In the genomic region with DNA sequence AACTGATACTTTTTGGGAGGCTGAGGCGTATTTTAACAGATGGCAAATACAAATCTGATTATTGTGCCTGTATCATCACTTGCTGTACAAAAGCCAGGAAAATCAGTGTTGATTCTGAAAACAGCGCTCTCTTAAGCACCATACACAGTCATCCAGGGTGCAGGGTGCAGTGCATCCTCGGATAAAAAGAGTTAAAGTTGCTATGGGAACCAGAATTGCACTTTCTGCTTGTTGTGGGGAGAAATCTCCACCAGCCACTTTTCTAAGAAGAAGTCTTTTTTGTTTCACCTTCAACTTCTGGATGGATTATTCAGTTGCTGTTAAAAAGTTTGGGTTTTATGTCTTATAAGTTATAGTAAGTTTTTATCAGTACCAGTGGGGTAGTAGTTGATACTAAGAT, we compare ENCODE assay signal across 16 cellular contexts. TPM values are rescaled to one million over a fixed set of nuclear protein-coding genes. Genes with fewer than 3 reads are reported as not detected.
DNase-seq lines count a peak whose midpoint lies in the region; ATAC-seq, FAIRE-seq and TF ChIP-seq lines count a peak whose summit lies in the region.
"Had no signal": no experiment of that assay in that cellular context is flagged by ENCODE, and none has a peak within 500 bp of the region (broad histone marks: within the 10 kb centered on the region; RNA-seq: fewer than 3 reads in every experiment).

No MANE protein-coding gene starts in this region.

- TF ChIP-seq EP300 in A549 (IDR thresholded peaks at IDR 0.05) (no peak), neural cell (conservative IDR thresholded peaks at IDR 0.05; ENCODE audit: poor library complexity, severe bottlenecking) (no peak)

- ATAC-seq in A549 (no peak), IMR-90 (ENCODE audit: low read depth) (no peak), GM21529 (IDR thresholded peaks at IDR 0.05; ENCODE audit: unreplicated experiment) (no peak), HG03039 (IDR thresholded peaks at IDR 0.05; ENCODE audit: unreplicated experiment) (no peak), HG02678 (IDR thresholded peaks at IDR 0.05; ENCODE audit: unreplicated experiment) (no peak)
- ATAC-seq: activated naive CD4-positive, alpha-beta T cell treated with anti-CD3 and anti-CD28 coated beads, Interleukin-2, amount 50 U/mL, for 72 hours had no signal

- no peak overlapping the region for H2AK9ac ChIP-seq in IMR-90 (replicated peaks; ENCODE audit: low read depth, low read length, poor library complexity)

- H3K27me3 ChIP-seq in IMR-90 (ENCODE audit: control insufficient read depth, insufficient read depth, low read length) (no peaks in the 10 kb centered on the region), neural cell (ENCODE audit: insufficient read depth, low read depth, low read length) (no peaks in the 10 kb centered on the region)
- H3K27me3 ChIP-seq: BE2C, SJSA1 had no signal

- H3F3A ChIP-seq in neural cell (ENCODE audit: insufficient read depth, low read length, poor library complexity, severe bottlenecking) = peaks cover 4% of the 10 kb centered on the region

- H4K5ac ChIP-seq in IMR-90 (ENCODE audit: low read depth, low read length) = no peak overlapping the region

- no peak overlapping the region for H2AK5ac ChIP-seq in IMR-90 (ENCODE audit: low read depth, low read length)

- H3K79me1 ChIP-seq in IMR-90 (ENCODE audit: low read depth in 1 of 2, low read length in 2 of 2) = peaks cover 4 to 44% of the 10 kb centered on the region in 2 experiments; a peak in 2 of 4 replicates

- no peak for FAIRE-seq in A549 (lab: Jason Lieb, UNC)
- FAIRE-seq: endometrium had no signal

- peak overlapping the region; percentile 85 for H3K4me2 ChIP-seq in A549
- H3K4me2 ChIP-seq in IMR-90 (ENCODE audit: low read depth, low read length) = peak overlapping the region; percentile 80
- H3K4me2 ChIP-seq in neural cell (ENCODE audit: low read length) = no peak overlapping the region

- H3K9me3 ChIP-seq in A549 (no peaks in the 10 kb centered on the region), IMR-90 (ENCODE audit: control insufficient read depth, insufficient read depth, low read length) (no peaks in the 10 kb centered on the region), neural cell (ENCODE audit: low read length) (no peaks in the 10 kb centered on the region)
- H3K9me3 ChIP-seq: BE2C had no signal

- no peak overlapping the region for H3K14ac ChIP-seq in IMR-90 (replicated peaks; ENCODE audit: low read depth, low read length)

- TF ChIP-seq CTCF in A549 (IDR thresholded peaks at IDR 0.05) (no peak), IMR-90 (conservative IDR thresholded peaks at IDR 0.05; ENCODE audit: low read depth, low read length) (no peak), neural cell (IDR thresholded peaks at IDR 0.05; ENCODE audit: poor library complexity, severe bottlenecking) (no peak)

- peaks cover 70% of the 10 kb centered on the region for H4K20me1 ChIP-seq in IMR-90 (ENCODE audit: insufficient read depth, low read length)
- H4K20me1 ChIP-seq in neural cell (ENCODE audit: insufficient read depth) = peaks cover 3% of the 10 kb centered on the region

- peak overlapping the region; percentile 12; the same call in 1 of the 2 replicates for H3K18ac ChIP-seq in IMR-90 (ENCODE audit: low read depth, low read length)

- H2BK15ac ChIP-seq in IMR-90 (ENCODE audit: low read depth, low read length) = no peak overlapping the region

- CTCF ChIA-PET in A549 (lab: Yijun Ruan, JAX) (interaction anchor here (0.8 to 2.0 kb wide), 4 partner anchors 10 to 254 kb away, joined by 3 to 7 read pairs (median 5); no protein-coding TSS in a partner anchor), IMR-90 (lab: Yijun Ruan, JAX) (interaction anchor here (1.1 kb wide), 1 partner anchor 108 kb away, joined by 3 read pairs; no protein-coding TSS in a partner anchor)

- no peak overlapping the region for H2BK5ac ChIP-seq in IMR-90 (ENCODE audit: low read depth, low read length, poor library complexity, severe bottlenecking)

- no TSS peak for BruUV-seq in IMR-90 (replicated peaks; lab: Mats Ljungman, UMichigan)

- in situ Hi-C loops in IMR-90 (cut with MboI; ENCODE audit: low sequenced_read_pairs) = loop anchor here (10.0 kb wide), 1 partner anchor 208 kb away; no protein-coding TSS in a partner anchor

- no peak overlapping the region for H3K4me3 ChIP-seq in A549
- H3K4me3 ChIP-seq in IMR-90 (ENCODE audit: insufficient read depth, low read depth, low read length) = no peak overlapping the region
- H3K4me3 ChIP-seq in neural cell (ENCODE audit: low read length) = peak overlapping the region; percentile 88

- no peak overlapping the region for H2BK20ac ChIP-seq in IMR-90 (ENCODE audit: low read depth, low read length)

- no peak for DNase-seq in A549 (ENCODE audit: low read depth in 1 of 2, low spot score in 1 of 2)
- DNase-seq in IMR-90 = no peak
- peak; percentile 40 for DNase-seq in dermis blood vessel endothelial cell
- DNase-seq in NCI-H345 treated with DMSO at 0.1 percent for 48 hours (lab: John Stamatoyannopoulos, UW; ENCODE audit: unreplicated experiment) = no peak
- DNase-seq: activated CD4-positive, alpha-beta T cell treated with anti-CD3 and anti-CD28 coated beads, Interleukin-2, amount 50 U/mL, for 48 hours; BE2C; HCEC 1CT; NCI-H345; posterior cingulate gyrus had no signal

- H3K27ac ChIP-seq in A549 (no peak overlapping the region), IMR-90 (ENCODE audit: insufficient read depth, low read length) (no peak overlapping the region), neural cell (ENCODE audit: low read length) (no peak overlapping the region)

- POLR2A ChIA-PET in A549 (lab: Yijun Ruan, JAX) = interaction anchor here (1.1 kb wide), 1 partner anchor 65 kb away, joined by 3 read pairs; no protein-coding TSS in a partner anchor
- POLR2A ChIA-PET in IMR-90 (lab: Charles Lee; ENCODE audit: unreplicated experiment) = no interaction called here

- intact Hi-C loops in IMR-90 (cut with micrococcal nuclease) = no loop called here

- peaks cover 4% of the 10 kb centered on the region; the same call in 1 of the 2 replicates for H3K36me3 ChIP-seq in IMR-90 (ENCODE audit: control insufficient read depth, insufficient read depth, low read length)
- no peaks in the 10 kb centered on the region for H3K36me3 ChIP-seq in neural cell (ENCODE audit: insufficient read depth, low read length)
- H3K36me3 ChIP-seq: BE2C had no signal

- no peak overlapping the region for H4K8ac ChIP-seq in IMR-90 (ENCODE audit: low read depth in 2 of 2, low read length in 2 of 2)

- peaks cover 16% of the 10 kb centered on the region for H3K9me1 ChIP-seq in IMR-90 (ENCODE audit: insufficient read depth, low read length)

- H3K4me1 ChIP-seq in A549 = peaks cover 71% of the 10 kb centered on the region
- peaks cover 15% of the 10 kb centered on the region for H3K4me1 ChIP-seq in IMR-90 (ENCODE audit: control insufficient read depth, insufficient read depth, low read length)

- H4K91ac ChIP-seq in IMR-90 (ENCODE audit: insufficient read depth, low read depth, low read length) = no peak overlapping the region

- H3K4ac ChIP-seq in IMR-90 (ENCODE audit: low read depth, low read length) = 0 out of 2 replicates have a peak overlapping the region, but pooled peaks have one; percentile 3

- no peaks in the 10 kb centered on the region for H3K9me2 ChIP-seq in neural cell (ENCODE audit: insufficient read depth, low read length)

- H3K23ac ChIP-seq in IMR-90 (ENCODE audit: low read depth, low read length) = peak overlapping the region; percentile 72; the same call in 1 of the 2 replicates

- H3K9ac ChIP-seq in IMR-90 (ENCODE audit: low read depth, low read length) = no peak overlapping the region
- H3K9ac ChIP-seq in neural cell (ENCODE audit: low read length) = no peak overlapping the region

- TF ChIP-seq RAD21 in A549 (conservative IDR thresholded peaks at IDR 0.05 in 1 of 2, IDR thresholded peaks at IDR 0.05 in 1 of 2) = no peak
- no peak for TF ChIP-seq RAD21 in IMR-90 (IDR thresholded peaks at IDR 0.05; ENCODE audit: low read length)
- no peak for TF ChIP-seq RAD21 in neural cell (conservative IDR thresholded peaks at IDR 0.05)

- no peak overlapping the region for H3K56ac ChIP-seq in IMR-90 (ENCODE audit: extremely low read depth, insufficient read depth, low read length)

- H2BK120ac ChIP-seq in IMR-90 (ENCODE audit: low read depth, low read length) = no peak overlapping the region

- TF ChIP-seq POLR2A in A549 (IDR thresholded peaks at IDR 0.05; ENCODE audit: low read length) (no peak), IMR-90 (IDR thresholded peaks at IDR 0.05; ENCODE audit: low read depth, low read length) (peak; percentile 19; the same call in 1 of the 2 replicates)

- H2AFZ ChIP-seq in IMR-90 (replicated peaks; ENCODE audit: low read length, poor library complexity) (no peak overlapping the region), neural cell (ENCODE audit: low read depth, low read length) (no peak overlapping the region)

- H3K79me2 ChIP-seq in neural cell (replicated peaks; ENCODE audit: insufficient read depth, low read length) = peaks cover 21% of the 10 kb centered on the region

- WGBS in A549 (ENCODE audit: missing lambda C conversion rate) = 53% methylated on average over 3 of the region's 3 CpGs
- WGBS in IMR-90 (ENCODE audit: extremely low coverage in 2 of 2, insufficient read length in 1 of 2), 2 experiments = no CpG with 5 or more reads among the region's 3 CpGs

- dilution Hi-C loops in IMR-90 (cut with HindIII; ENCODE audit: low sequenced_read_pairs, unreplicated experiment) = no loop called here

TF ChIP-seq in A549, 52 proteins besides CTCF, POLR2A, EP300 and RAD21 (continues in another document):
- TF ChIP-seq HOXB13 (CRISPR knock-in tag; IDR thresholded peaks at IDR 0.05; ENCODE audit: low read depth) = no peak
- no peak for TF ChIP-seq JUN (IDR thresholded peaks at IDR 0.05)

TF ChIP-seq in IMR-90, 13 proteins besides CTCF, POLR2A, EP300 and RAD21 (continues in another document):
- TF ChIP-seq FOS (IDR thresholded peaks at IDR 0.05; ENCODE audit: low read depth, low read length) (no peak), NFE2L2 (IDR thresholded peaks at IDR 0.05; ENCODE audit: low read depth, low read length) (no peak), MAFK (IDR thresholded peaks at IDR 0.05; ENCODE audit: low read depth, low read length) (no peak)

TF ChIP-seq in neural cell, 6 proteins besides CTCF, POLR2A, EP300 and RAD21 (continues in another document):
- TF ChIP-seq EZH2 (IDR thresholded peaks at IDR 0.05; ENCODE audit: borderline replicate concordance, insufficient read depth, low read length, poor library complexity, severe bottlenecking) = no peak
- TF ChIP-seq POLR2AphosphoS5 (IDR thresholded peaks at IDR 0.05) = no peak
- no peak for TF ChIP-seq TAF1 (IDR thresholded peaks at IDR 0.05; ENCODE audit: low read depth)

RNA-seq across cellular contexts. Expression of gene LAMC1, which starts 3.8 kb away (rescaled TPM):
- polyA plus RNA-seq in A549 (2011; rRNA removed) (139 and 152 TPM in 2 replicates), A549 (2017; fragmentation: RNase III; extraction: RNeasy Plus Mini Kit Qiagen cat#74134 plus additional on column Dnase treatment) (85.8 to 106 TPM (median 93.7 TPM) in 3 replicates), IMR-90 (2012; rRNA removed) (223 and 249 TPM in 2 replicates), neural cell (4.2 TPM in 2 replicates)
- polyA plus RNA-seq in A549 (2012; cell fraction: cytosol; rRNA removed) = 39.6 and 43.0 TPM in 2 replicates
- polyA plus RNA-seq in A549 (2012; cell fraction: nucleus; rRNA removed) = 92.3 and 98.8 TPM in 2 replicates
- 149 and 171 TPM in 2 replicates for polyA minus RNA-seq in A549 (2011; rRNA and poly(A)+ RNA removed)
- total RNA-seq in IMR-90 (2012; rRNA removed) (361 and 394 TPM in 2 replicates), dermis blood vessel endothelial cell (586 and 802 TPM in 2 replicates)
- 90.5 and 125 TPM in 2 replicates for polyA plus RNA-seq in IMR-90 (2012; cell fraction: cytosol; rRNA removed)
- 105 and 251 TPM in 2 replicates for polyA plus RNA-seq in IMR-90 (2012; cell fraction: nucleus; rRNA removed; ENCODE audit: low replicate concordance)
- 20.1 and 22.6 TPM in 2 replicates for polyA minus RNA-seq in neural cell
- total RNA-seq: activated naive CD4-positive, alpha-beta T cell treated with anti-CD3 and anti-CD28 coated beads, Interleukin-2, amount 50 U/mL, for 72 hours had no signal
